Comparison of ENCODE assay signal across 17 cellular contexts in genomic region chr11:108432783-108433182, GRCh38. TPM values are rescaled to one million over a fixed set of nuclear protein-coding genes. Genes with fewer than 3 reads are reported as not detected.
DNase-seq lines count a peak whose midpoint lies in the region; ATAC-seq and TF ChIP-seq lines count a peak whose summit lies in the region.
"Had no signal": no experiment of that assay in that cellular context is flagged by ENCODE, and none has a peak within 500 bp of the region (broad histone marks: within the 10 kb centered on the region; RNA-seq: fewer than 3 reads in every experiment).

No MANE protein-coding gene starts in this region.

- TF ChIP-seq CTCF in astrocyte of the cerebellum (IDR thresholded peaks at IDR 0.05; ENCODE audit: low read depth, low read length, missing control alignments) (no peak), kidney epithelial cell (IDR thresholded peaks at IDR 0.05; ENCODE audit: insufficient read depth, low read length, poor library complexity, severe bottlenecking) (no peak), heart right ventricle (IDR thresholded peaks at IDR 0.05) (no peak), GM13976 (IDR thresholded peaks at IDR 0.05; ENCODE audit: borderline replicate concordance, control extremely low read depth, extremely low read depth, insufficient read depth, missing control alignments) (no peak)

- peaks cover 0 to 10% (median 0%) of the 10 kb centered on the region in 11 donors for H3K9me3 ChIP-seq in heart right ventricle
- H3K9me3 ChIP-seq: right lobe of liver had no signal

- H3K4me3 ChIP-seq in astrocyte of the cerebellum (ENCODE audit: low read depth, low read length) (no peak overlapping the region), kidney epithelial cell (ENCODE audit: low read depth, low read length) (no peak overlapping the region), heart right ventricle (no peak overlapping the region)
- H3K4me3 ChIP-seq: right lobe of liver, upper lobe of left lung had no signal

- DNase-seq in AG08395 (ENCODE audit: low spot score) (peak; percentile 18), HCEC 1CT (peak; percentile 26), astrocyte of the cerebellum (ENCODE audit: low read depth) (peak; percentile 1), kidney epithelial cell (ENCODE audit: low read depth) (peak; percentile 18), heart right ventricle (no peak), GM13976 (ENCODE audit: low spot score) (no peak)
- no peak for DNase-seq in activated CD4-positive, CD25-positive, alpha-beta regulatory T cell (lab: John Stamatoyannopoulos, UW)
- DNase-seq: activated CD4-positive, alpha-beta T cell treated with anti-CD3 and anti-CD28 coated beads, Interleukin-2, amount 50 U/mL, for 1 hour; activated gamma-delta T cell; foreskin melanocyte; MM.1S; NCI-H345; right lobe of liver; stimulated activated naive CD8-positive, alpha-beta T cell treated with anti-CD3 and anti-CD28 coated beads, Interleukin-15, Interleukin-2, amounts not matched to agents 100 U/mL and 50 U/mL, for 24 hours; upper lobe of left lung had no signal

- H3K36me3 ChIP-seq in kidney epithelial cell (ENCODE audit: control insufficient read depth, insufficient read depth, low read length) (no peaks in the 10 kb centered on the region), heart right ventricle (no peaks in the 10 kb centered on the region)
- H3K36me3 ChIP-seq: right lobe of liver, upper lobe of left lung had no signal

- intact Hi-C loops in heart right ventricle (cut with DNase I): no loop called here

- in situ Hi-C loops in astrocyte of the cerebellum (cut with HindIII; ENCODE audit: low sequenced_read_pairs) (no loop called here), GM13976 (cut with MboI; ENCODE audit: low sequenced_read_pairs, unreplicated experiment) (no loop called here)

- no peak for ATAC-seq in GM18517 (IDR thresholded peaks at IDR 0.05; ENCODE audit: unreplicated experiment)
- ATAC-seq in heart right ventricle: no peak
- ATAC-seq: HepG2; right lobe of liver; stimulated activated naive CD8-positive, alpha-beta T cell treated with anti-CD3 and anti-CD28 coated beads, Interleukin-15, Interleukin-2, amounts not matched to agents 100 U/mL and 50 U/mL, for 24 hours had no signal

- H3K4me1 ChIP-seq in heart right ventricle: no peaks in the 10 kb centered on the region
- H3K4me1 ChIP-seq: right lobe of liver, upper lobe of left lung had no signal

- no peak overlapping the region for H3K27ac ChIP-seq in heart right ventricle
- H3K27ac ChIP-seq: right lobe of liver, upper lobe of left lung had no signal

- no peaks in the 10 kb centered on the region for H3K27me3 ChIP-seq in kidney epithelial cell (ENCODE audit: control insufficient read depth, insufficient read depth, low read length)
- H3K27me3 ChIP-seq in heart right ventricle: no peaks in the 10 kb centered on the region
- H3K27me3 ChIP-seq: right lobe of liver, upper lobe of left lung had no signal

RNA-seq across cellular contexts. Expression of gene C11orf65, which starts 34.5 kb away (rescaled TPM):
- total RNA-seq in kidney epithelial cell (0.25 and 0.75 TPM in 2 replicates), heart right ventricle (1 to 10 TPM in 6 of 10 donors, under 1 TPM in 3, not detected in 1; 0.39 to 1.6 (median 1.1) TPM)
- under 1 TPM; 0.16 to 0.29 TPM for polyA plus RNA-seq in heart right ventricle

Comparison
In these comparisons a context has a peak if more than half of its experiments do, and no peak if none do; other contexts are left out.
1. DNase-seq: peak in AG08395 (single experiment), HCEC 1CT (single experiment), astrocyte of the cerebellum (single experiment) and kidney epithelial cell (single experiment); none in heart right ventricle (0 of 2), activated CD4-positive, CD25-positive, alpha-beta regulatory T cell (0 of 4) and GM13976 (single experiment).